Comparison of ENCODE assay signal across 1 cellular context in the genomic region with DNA sequence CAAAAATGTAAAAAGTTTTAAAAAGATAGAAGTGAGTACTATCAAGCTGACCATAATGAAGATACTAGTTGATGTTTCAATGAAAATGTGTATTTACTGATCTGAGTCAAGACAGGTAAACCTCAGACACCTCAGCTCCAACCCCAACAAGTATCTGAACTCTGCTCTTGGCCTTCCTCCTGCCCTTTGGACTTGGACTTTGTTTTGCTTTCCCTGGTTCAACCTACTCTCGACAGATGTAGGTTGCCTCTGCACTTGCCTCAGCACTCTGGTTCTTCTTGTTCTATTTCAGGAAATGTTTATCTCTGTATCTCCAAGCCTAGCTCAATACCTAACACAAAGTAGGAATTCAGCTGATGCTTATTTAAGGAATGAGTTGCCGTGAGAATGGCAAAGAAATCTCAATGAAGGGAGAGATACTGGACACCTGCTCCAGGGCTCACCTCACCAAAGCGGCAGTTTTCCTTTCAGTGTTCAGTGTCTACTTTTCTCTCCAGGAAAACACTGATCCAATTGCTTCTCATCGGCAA.
TF ChIP-seq lines count a peak whose summit lies in the region.

No MANE protein-coding gene starts in this region.

TF ChIP-seq in K562, 482 proteins besides CTCF, POLR2A, EP300 and RAD21 (continued from another document):
- TF ChIP-seq ZNF184 (CRISPR knock-in tag; IDR thresholded peaks at IDR 0.05) (no peak), SNIP1 (IDR thresholded peaks at IDR 0.05; ENCODE audit: low read depth) (no peak)
